In the genomic region with DNA sequence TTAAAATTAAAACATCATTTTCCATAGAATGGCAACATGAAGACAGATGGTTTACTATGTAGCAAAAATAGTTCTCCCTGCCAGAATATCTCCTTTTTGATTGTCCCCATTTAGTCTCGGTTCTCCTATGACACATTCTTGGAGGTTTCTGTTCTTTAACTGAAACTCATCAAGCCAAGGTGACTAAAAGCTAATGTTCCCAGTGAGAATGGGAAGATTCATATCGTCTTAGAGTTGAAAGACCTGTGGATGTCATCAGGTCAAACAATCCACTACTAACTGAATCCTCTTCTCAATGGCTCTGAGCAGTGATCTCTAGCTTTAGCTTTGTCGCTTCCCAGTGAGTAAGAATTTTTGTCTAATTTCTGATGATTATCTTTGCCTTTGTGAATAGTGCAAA, we compare ENCODE assay signal across 24 cellular contexts. TPM values are rescaled to one million over a fixed set of nuclear protein-coding genes. Genes with fewer than 3 reads are reported as not detected.
"Had no signal": no experiment of that assay in that cellular context is flagged by ENCODE, and none has a peak within 500 bp of the region (broad histone marks: within the 10 kb centered on the region; RNA-seq: fewer than 3 reads in every experiment).

No MANE protein-coding gene starts in this region.

- H3K9me3 Mint-ChIP-seq: activated CD4-positive, alpha-beta T cell treated with anti-CD3 and anti-CD28 coated beads, Interleukin-2, amount 10 ng/mL, durations not matched to agents 7 days and 5 days; activated CD8-positive, alpha-beta T cell treated with anti-CD3 and anti-CD28 coated beads for 36 hours; mesothelial cell of epicardium had no signal

- H3K9ac ChIP-seq: neural progenitor cell, parathyroid adenoma had no signal

- H3K4me3 Mint-ChIP-seq: activated CD4-positive, alpha-beta T cell treated with anti-CD3 and anti-CD28 coated beads, Interleukin-2, amount 10 ng/mL, durations not matched to agents 7 days and 5 days; activated CD8-positive, alpha-beta T cell treated with anti-CD3 and anti-CD28 coated beads for 36 hours; immature natural killer cell; stimulated activated memory B cell treated with anti-CD40 and anti-IgM and Interleukin-4, amounts not matched to agents 10 μg/mL and 1 μg/mL and 100 μg/mL, for 72 hours had no signal

- H3K79me2 ChIP-seq: parathyroid adenoma had no signal

- H3K36me3 ChIP-seq: breast epithelium, heart left ventricle, neural progenitor cell, transverse colon had no signal

- H3K4me3 ChIP-seq: breast epithelium, neural progenitor cell, smooth muscle cell, transverse colon had no signal

- DNase-seq: activated CD4-positive, alpha-beta T cell treated with anti-CD3 and anti-CD28 coated beads, Interleukin-2, amount 10 ng/mL, durations not matched to agents 7 days and 5 days; activated CD8-positive, alpha-beta T cell treated with anti-CD3 and anti-CD28 coated beads for 36 hours; activated effector memory CD4-positive, alpha-beta T cell treated with Interleukin-2 at 50 U/mL for 16 hours; activated naive CD4-positive, alpha-beta T cell treated with anti-CD3 and anti-CD28 coated beads for 36 hours; activated T-cell treated with anti-CD3 and anti-CD28 coated beads, Interleukin-2, amount 50 U/mL, for 48 hours; central memory CD4-positive, alpha-beta T cell; heart left ventricle; immature natural killer cell; naive thymus-derived CD4-positive, alpha-beta T cell; occipital lobe; psoas muscle; stimulated activated CD4-positive, alpha-beta T cell treated with anti-CD3 and anti-CD28 coated beads, Interleukin-1b, Interleukin-23, amount 100 ng/mL, for 48 hours; stimulated activated CD4-positive, alpha-beta T cell treated with anti-CD3 and anti-CD28 coated beads, Interleukin-4, amount 100 ng/mL, for 4 hours; stimulated activated CD8-positive, alpha-beta memory T cell treated with anti-CD3 and anti-CD28 coated beads, Interleukin-4, amount 100 ng/mL, for 48 hours; transverse colon had no signal

- H3K27ac ChIP-seq: breast epithelium, neural progenitor cell, parathyroid adenoma, psoas muscle, transverse colon, VCaP had no signal

- H3K4me1 ChIP-seq: breast epithelium, parathyroid adenoma had no signal

- H3K36me3 Mint-ChIP-seq: mesothelial cell of epicardium; neural progenitor cell; stimulated activated memory B cell treated with anti-CD40 and anti-IgM and Interleukin-4, amounts not matched to agents 10 μg/mL and 1 μg/mL and 100 μg/mL, for 72 hours had no signal

- ATAC-seq: activated CD4-positive, CD25-positive, alpha-beta regulatory T cell treated with anti-CD3 and anti-CD28 coated beads, Interleukin-2, amount 50 U/mL, for 24 hours; activated CD8-positive, alpha-beta T cell treated with anti-CD3 and anti-CD28 coated beads for 36 hours; esophagus mucosa; heart left ventricle; naive thymus-derived CD4-positive, alpha-beta T cell; stimulated activated memory B cell treated with anti-CD40 and anti-IgM and Interleukin-4, amounts not matched to agents 10 μg/mL and 1 μg/mL and 100 μg/mL, for 72 hours had no signal

- H3K9me3 ChIP-seq: breast epithelium, heart left ventricle, psoas muscle, transverse colon had no signal

- H2AFZ ChIP-seq: neural progenitor cell, parathyroid adenoma had no signal

- H3K27ac Mint-ChIP-seq: activated CD4-positive, alpha-beta T cell treated with anti-CD3 and anti-CD28 coated beads, Interleukin-2, amount 10 ng/mL, durations not matched to agents 7 days and 5 days; activated CD8-positive, alpha-beta T cell treated with anti-CD3 and anti-CD28 coated beads for 36 hours; activated naive CD4-positive, alpha-beta T cell treated with anti-CD3 and anti-CD28 coated beads for 36 hours; immature natural killer cell; mesothelial cell of epicardium; naive thymus-derived CD4-positive, alpha-beta T cell; stimulated activated memory B cell treated with anti-CD40 and anti-IgM and Interleukin-4, amounts not matched to agents 10 μg/mL and 1 μg/mL and 100 μg/mL, for 72 hours had no signal

- H3K4me1 Mint-ChIP-seq: activated CD4-positive, alpha-beta T cell treated with anti-CD3 and anti-CD28 coated beads, Interleukin-2, amount 10 ng/mL, durations not matched to agents 7 days and 5 days; immature natural killer cell had no signal

RNA-seq across cellular contexts. Expression of a gene that starts 1.3 kb away (rescaled TPM):
- total RNA-seq: activated CD4-positive, alpha-beta T cell treated with anti-CD3 and anti-CD28 coated beads, Interleukin-2, amount 10 ng/mL, durations not matched to agents 7 days and 5 days had no signal
- polyA plus RNA-seq: immature natural killer cell; naive thymus-derived CD4-positive, alpha-beta T cell had no signal
